Comparison of ENCODE assay signal across 23 cellular contexts in genomic region chr7:51059493-51059892, GRCh38.
DNase-seq lines count a peak whose midpoint lies in the region; ATAC-seq, FAIRE-seq and TF ChIP-seq lines count a peak whose summit lies in the region.
"Had no signal": no experiment of that assay in that cellular context is flagged by ENCODE, and none has a peak within 500 bp of the region (broad histone marks: within the 10 kb centered on the region; RNA-seq: fewer than 3 reads in every experiment).

No MANE protein-coding gene starts in this region.

- H3K9me3 ChIP-seq in esophagus muscularis mucosa = no peaks in the 10 kb centered on the region
- H3K9me3 ChIP-seq in mucosa of descending colon = no peaks in the 10 kb centered on the region
- no peaks in the 10 kb centered on the region for H3K9me3 ChIP-seq in pancreas
- H3K9me3 ChIP-seq in T-helper 17 cell (ENCODE audit: control insufficient read depth, low read length, poor library complexity, severe bottlenecking) = no peaks in the 10 kb centered on the region
- H3K9me3 ChIP-seq in small intestine (ENCODE audit: control insufficient read depth, low read depth) = no peaks in the 10 kb centered on the region
- H3K9me3 ChIP-seq: A549 had no signal

- H3K27ac Mint-ChIP-seq in WTC11 = peak overlapping the region; percentile 69; the same call in 1 of the 2 replicates
- no peak overlapping the region for H3K27ac Mint-ChIP-seq in T-helper 17 cell
- H3K27ac Mint-ChIP-seq in MCF 10A (ENCODE audit: low read depth, unreplicated experiment) = no peak overlapping the region
- H3K27ac Mint-ChIP-seq: CD4-positive, alpha-beta memory T cell had no signal

- H3K4me3 Mint-ChIP-seq in WTC11 = no peak overlapping the region
- no peak overlapping the region for H3K4me3 Mint-ChIP-seq in T-helper 17 cell
- no peak overlapping the region for H3K4me3 Mint-ChIP-seq in MCF 10A (ENCODE audit: unreplicated experiment)
- H3K4me3 Mint-ChIP-seq: CD4-positive, alpha-beta memory T cell had no signal

- no peak for TF ChIP-seq POLR2A in esophagus muscularis mucosa (IDR thresholded peaks at IDR 0.05; ENCODE audit: low read depth)

- CTCF ChIA-PET in WTC11 (lab: Charles Lee) = interaction anchor here (1.3 to 3.8 kb wide), 3 partner anchors 9 to 102 kb away, joined by 4 to 18 read pairs (median 5); no protein-coding TSS in a partner anchor
- CTCF ChIA-PET in MCF 10A (lab: Yijun Ruan, JAX) = interaction anchor here (0.6 to 1.2 kb wide), 3 partner anchors 13 to 966 kb away, joined by 3 to 4 read pairs (median 3); partner anchors contain the start of gene ZPBP

- H3K4me3 ChIP-seq in esophagus muscularis mucosa (no peak overlapping the region), mucosa of descending colon (no peak overlapping the region), pancreas (no peak overlapping the region), small intestine (ENCODE audit: low read depth in 1 of 2, low read length in 2 of 2) (no peak overlapping the region)
- H3K4me3 ChIP-seq: A549, GM23248 had no signal

- H3K36me3 Mint-ChIP-seq in WTC11 (peaks cover 3% of the 10 kb centered on the region; the same call in 1 of the 2 replicates), T-helper 17 cell (ENCODE audit: low read depth) (no peaks in the 10 kb centered on the region), MCF 10A (ENCODE audit: insufficient read depth, unreplicated experiment) (no peaks in the 10 kb centered on the region)
- H3K36me3 Mint-ChIP-seq: CD4-positive, alpha-beta memory T cell had no signal

- TF ChIP-seq CTCF in WTC11 (IDR thresholded peaks at IDR 0.05) (no peak), esophagus muscularis mucosa (IDR thresholded peaks at IDR 0.05) (no peak), mucosa of descending colon (IDR thresholded peaks at IDR 0.05) (no peak), pancreas (IDR thresholded peaks at IDR 0.05) (no peak), MCF 10A (IDR thresholded peaks at IDR 0.05; ENCODE audit: unreplicated experiment) (no peak)

- DNase-seq in WTC11 (ENCODE audit: low spot score) = no peak
- DNase-seq in esophagus muscularis mucosa (ENCODE audit: extremely low spot score) = peak; percentile 85
- peak in 2 of 3 donors; percentile 28 to 41 for DNase-seq in mucosa of descending colon
- DNase-seq in pancreas = peak in 4 of 6 donors; percentile 44 to 78 (median 66)
- DNase-seq in T-helper 17 cell = no peak
- DNase-seq in small intestine = no peak
- DNase-seq in MCF 10A (ENCODE audit: unreplicated experiment) = no peak
- DNase-seq: 8988T; ACHN; C1 segment of cervical spinal cord; Calu3; CD4-positive, alpha-beta memory T cell; COR-L47; DMS53; DMS79 treated with DMSO at 0.1 percent for 48 hours; GF-D8; GM23248; H7; HCEC 1CT had no signal

- FAIRE-seq in pancreas (lab: Jason Lieb, UNC) = no peak
- FAIRE-seq in small intestine (lab: Jason Lieb, UNC) = no peak
- FAIRE-seq: GM12892, GM19239, H1 had no signal

- TF ChIP-seq EP300 in esophagus muscularis mucosa (IDR thresholded peaks at IDR 0.05) = no peak

- no peak for ATAC-seq in WTC11
- ATAC-seq in mucosa of descending colon = peak; percentile 71
- peak; percentile 76 to 95 (median 90) for ATAC-seq in pancreas
- no peak for ATAC-seq in T-helper 17 cell
- ATAC-seq: A549 had no signal

- intact Hi-C loops in esophagus muscularis mucosa (cut with DNase I) = no loop called here
- intact Hi-C loops in mucosa of descending colon (cut with DNase I, micrococcal nuclease) = no loop called here
- intact Hi-C loops in pancreas (cut with DNase I) = no loop called here
- intact Hi-C loops in MCF 10A (cut with micrococcal nuclease) = no loop called here

- H3K36me3 ChIP-seq in esophagus muscularis mucosa (peaks cover 0 to 4% (median 0%) of the 10 kb centered on the region in 4 donors), mucosa of descending colon (ENCODE audit: low read depth) (no peaks in the 10 kb centered on the region), pancreas (no peaks in the 10 kb centered on the region), small intestine (ENCODE audit: control insufficient read depth in 2 of 2, insufficient read depth in 2 of 2, low read length in 2 of 2) (no peaks in the 10 kb centered on the region)

- H3K4me1 ChIP-seq in esophagus muscularis mucosa = peaks cover 0 to 5% (median 0%) of the 10 kb centered on the region in 4 donors
- no peaks in the 10 kb centered on the region for H3K4me1 ChIP-seq in mucosa of descending colon (ENCODE audit: low read depth)
- peaks cover 0 to 13% (median 0%) of the 10 kb centered on the region in 3 donors for H3K4me1 ChIP-seq in pancreas
- no peaks in the 10 kb centered on the region for H3K4me1 ChIP-seq in small intestine (ENCODE audit: control insufficient read depth in 2 of 2, insufficient read depth in 1 of 2, low read depth in 1 of 2, low read length in 1 of 2)
- H3K4me1 ChIP-seq: A549 had no signal

- POLR2A ChIA-PET in WTC11 (lab: Charles Lee) (no interaction called here), MCF 10A (lab: Yijun Ruan, JAX) (no interaction called here)

- H3K4me1 Mint-ChIP-seq in WTC11 (no peaks in the 10 kb centered on the region; the same call in 1 of the 2 replicates), T-helper 17 cell (no peaks in the 10 kb centered on the region), MCF 10A (ENCODE audit: insufficient read depth, unreplicated experiment) (no peaks in the 10 kb centered on the region)
- H3K4me1 Mint-ChIP-seq: CD4-positive, alpha-beta memory T cell had no signal

- no peak overlapping the region for H3K27ac ChIP-seq in esophagus muscularis mucosa (replicated peaks in 1 of 4)
- no peak overlapping the region for H3K27ac ChIP-seq in pancreas
- no peak overlapping the region for H3K27ac ChIP-seq in small intestine (ENCODE audit: low read depth in 1 of 2, low read length in 1 of 2)
- H3K27ac ChIP-seq: A549, GM23248 had no signal

- no TSS peak for BruUV-seq in MCF 10A (replicated peaks; lab: Mats Ljungman, UMichigan)

- no peaks in the 10 kb centered on the region; the same call in 1 of the 2 replicates for H3K27me3 Mint-ChIP-seq in WTC11 (ENCODE audit: low read depth)
- H3K27me3 Mint-ChIP-seq in T-helper 17 cell = peaks cover 9% of the 10 kb centered on the region
- no peaks in the 10 kb centered on the region for H3K27me3 Mint-ChIP-seq in MCF 10A (ENCODE audit: insufficient read depth, unreplicated experiment)

- H3K9me3 Mint-ChIP-seq in WTC11 = no peaks in the 10 kb centered on the region
- no peaks in the 10 kb centered on the region for H3K9me3 Mint-ChIP-seq in MCF 10A (ENCODE audit: unreplicated experiment)
- H3K9me3 Mint-ChIP-seq: CD4-positive, alpha-beta memory T cell had no signal

- H3K27me3 ChIP-seq in esophagus muscularis mucosa (no peaks in the 10 kb centered on the region), pancreas (no peaks in the 10 kb centered on the region), small intestine (ENCODE audit: control insufficient read depth in 2 of 2, insufficient read depth in 2 of 2, low read length in 2 of 2) (no peaks in the 10 kb centered on the region)

- WGBS in esophagus muscularis mucosa = 74% methylated on average over 4 of the region's 4 CpGs
- WGBS in pancreas, 2 donors = 32 to 39% methylated on average over 4 of the region's 4 CpGs
- WGBS in small intestine, 3 donors = 67 to 82% (median 70%) methylated on average over 4 of the region's 4 CpGs

TF ChIP-seq in WTC11, 78 proteins besides CTCF, POLR2A, EP300 and RAD21:
- TF ChIP-seq NR1H2 (CRISPR knock-in tag; IDR thresholded peaks at IDR 0.05) = no peak
- TF ChIP-seq TCF7 (CRISPR knock-in tag; IDR thresholded peaks at IDR 0.05; ENCODE audit: low read depth) = no peak
- no peak for TF ChIP-seq ZNF671 (CRISPR knock-in tag; IDR thresholded peaks at IDR 0.05)
- no peak for TF ChIP-seq ZBTB43 (CRISPR knock-in tag; IDR thresholded peaks at IDR 0.05)
- TF ChIP-seq ZNF121 (CRISPR knock-in tag; IDR thresholded peaks at IDR 0.05) = no peak
- TF ChIP-seq GTF2I (CRISPR knock-in tag; conservative IDR thresholded peaks at IDR 0.05) = no peak

Comparison
In these comparisons a context has a peak if more than half of its experiments do, and no peak if none do; other contexts are left out.
1. ATAC-seq: peak in mucosa of descending colon (single experiment) and pancreas (4 of 4); none in WTC11 (single experiment) and T-helper 17 cell (single experiment).
2. DNase-seq: peak in esophagus muscularis mucosa (single experiment), mucosa of descending colon (2 of 3) and pancreas (4 of 6); none in WTC11 (single experiment), T-helper 17 cell (0 of 3), small intestine (single experiment) and MCF 10A (single experiment).